In genomic region chr16:54547052-54547451, GRCh38 we compare ENCODE assay signal across 28 cellular contexts.
"Had no signal": no experiment of that assay in that cellular context is flagged by ENCODE, and none has a peak within 500 bp of the region (broad histone marks: within the 10 kb centered on the region; RNA-seq: fewer than 3 reads in every experiment).

No MANE protein-coding gene starts in this region.

- H3K27me3 ChIP-seq: SJCRH30 had no signal

- H3K4me1 ChIP-seq: SJCRH30 had no signal

- H3K9me3 ChIP-seq: SJCRH30 had no signal

- H3K4me3 ChIP-seq: PC-9, SJCRH30, SK-N-MC had no signal

- ATAC-seq: Panc1, Right ventricle myocardium inferior, SK-N-SH treated with all-trans-retinoic acid at 6 μM for 48 hours had no signal

- DNase-seq: Karpas-422, MM.1S, MV-4-11, NCI-H1105, NCI-H1417 treated with DMSO at 0.1 percent for 48 hours, NCI-H1436 treated with DMSO at 0.1 percent for 48 hours, NCI-H1694 treated with DMSO at 0.1 percent for 48 hours, NCI-H187 treated with DMSO at 0.1 percent for 48 hours, NCI-H2029, NCI-H2081, NCI-H2171 treated with DMSO at 0.1 percent for 48 hours, NCI-H2227 treated with DMSO at 0.1 percent for 48 hours, NCI-H345, NCI-H446, NCI-H510A treated with DMSO at 0.1 percent for 48 hours, NCI-H524 treated with DMSO at 0.1 percent for 48 hours, NCI-H526 treated with DMSO at 0.1 percent for 48 hours, NCI-H774, PC-9, SIG-M5, SJCRH30, SW 1271 had no signal

- H2AFZ ChIP-seq: PC-9 had no signal

- FAIRE-seq: RCC 7860 had no signal

- H3K36me3 ChIP-seq: SJCRH30 had no signal

- H3K27ac ChIP-seq: PC-9, RWPE1, SJCRH30, SK-N-MC had no signal

- H3K4me2 ChIP-seq: PC-9 had no signal
